Comparison of ENCODE assay signal across 13 cellular contexts in genomic region chr7:111018960-111019835, GRCh38.
DNase-seq lines count a peak whose midpoint lies in the region; ATAC-seq lines count a peak whose summit lies in the region.
"Had no signal": no experiment of that assay in that cellular context is flagged by ENCODE, and none has a peak within 500 bp of the region (broad histone marks: within the 10 kb centered on the region; RNA-seq: fewer than 3 reads in every experiment).

No MANE protein-coding gene starts in this region.

- H3K27ac ChIP-seq in effector memory CD4-positive, alpha-beta T cell (ENCODE audit: insufficient read depth, low read length, poor library complexity, severe bottlenecking) = peak overlapping the region; percentile 23
- H3K27ac ChIP-seq: coronary artery, stomach had no signal

- H3K4me1 Mint-ChIP-seq in activated T-cell treated with anti-CD3 and anti-CD28 coated beads, Interleukin-2, amount 50 U/mL, for 24 hours (ENCODE audit: low read depth) = peaks cover 81% of the 10 kb centered on the region
- peaks cover 24% of the 10 kb centered on the region for H3K4me1 Mint-ChIP-seq in stimulated activated effector memory CD8-positive, alpha-beta T cell treated with anti-CD3 and anti-CD28 coated beads, Interleukin-12 subunit alpha, Interleukin-12 subunit beta, amount 100 ng/mL, for 72 hours

- ATAC-seq in stimulated activated effector memory CD8-positive, alpha-beta T cell treated with anti-CD3 and anti-CD28 coated beads, Interleukin-12 subunit alpha, Interleukin-12 subunit beta, amount 100 ng/mL, for 72 hours = no peak
- no peak for ATAC-seq in GM18907 (IDR thresholded peaks at IDR 0.05; ENCODE audit: unreplicated experiment)

- no peaks in the 10 kb centered on the region for H3K9me3 ChIP-seq in NT2/D1 (ENCODE audit: insufficient read depth, low read length)
- no peaks in the 10 kb centered on the region for H3K9me3 ChIP-seq in effector memory CD4-positive, alpha-beta T cell (ENCODE audit: control insufficient read depth, low read length)
- H3K9me3 ChIP-seq: stomach had no signal

- peak overlapping the region; percentile 32 for H3K9ac ChIP-seq in NT2/D1 (ENCODE audit: insufficient read length, low read depth)

- peak overlapping the region; percentile 12 for H3K27ac Mint-ChIP-seq in activated T-cell treated with anti-CD3 and anti-CD28 coated beads, Interleukin-2, amount 50 U/mL, for 24 hours
- H3K27ac Mint-ChIP-seq in stimulated activated effector memory CD8-positive, alpha-beta T cell treated with anti-CD3 and anti-CD28 coated beads, Interleukin-12 subunit alpha, Interleukin-12 subunit beta, amount 100 ng/mL, for 72 hours = peak overlapping the region; percentile 53
- H3K27ac Mint-ChIP-seq: immature natural killer cell had no signal

- no peaks in the 10 kb centered on the region for H3K36me3 ChIP-seq in NT2/D1 (ENCODE audit: insufficient read depth, insufficient read length, low read length)
- H3K36me3 ChIP-seq in effector memory CD4-positive, alpha-beta T cell (ENCODE audit: control insufficient read depth, insufficient read depth, low read length) = no peaks in the 10 kb centered on the region
- H3K36me3 ChIP-seq: stomach had no signal

- no peaks in the 10 kb centered on the region for H3K27me3 ChIP-seq in NT2/D1 (ENCODE audit: insufficient read depth, insufficient read length)
- no peaks in the 10 kb centered on the region for H3K27me3 ChIP-seq in effector memory CD4-positive, alpha-beta T cell (replicated peaks; ENCODE audit: control insufficient read depth, insufficient read depth, low read length, poor library complexity, severe bottlenecking)
- H3K27me3 ChIP-seq: stomach had no signal

- H3K36me3 Mint-ChIP-seq in activated T-cell treated with anti-CD3 and anti-CD28 coated beads, Interleukin-2, amount 50 U/mL, for 24 hours (ENCODE audit: low read depth) = peaks cover 17% of the 10 kb centered on the region
- H3K36me3 Mint-ChIP-seq in stimulated activated effector memory CD8-positive, alpha-beta T cell treated with anti-CD3 and anti-CD28 coated beads, Interleukin-12 subunit alpha, Interleukin-12 subunit beta, amount 100 ng/mL, for 72 hours = no peaks in the 10 kb centered on the region
- H3K36me3 Mint-ChIP-seq: immature natural killer cell had no signal

- H3K4me1 ChIP-seq in NT2/D1 (ENCODE audit: insufficient read depth, insufficient read length) = no peaks in the 10 kb centered on the region
- peaks cover 6% of the 10 kb centered on the region for H3K4me1 ChIP-seq in effector memory CD4-positive, alpha-beta T cell (ENCODE audit: control insufficient read depth, insufficient read depth, low read length, poor library complexity, severe bottlenecking)

- H3K27me3 Mint-ChIP-seq in activated T-cell treated with anti-CD3 and anti-CD28 coated beads, Interleukin-2, amount 50 U/mL, for 24 hours = no peaks in the 10 kb centered on the region

- no peak overlapping the region for H3K4me3 ChIP-seq in NT2/D1 (ENCODE audit: insufficient read length, low read depth)
- no peak overlapping the region for H3K4me3 ChIP-seq in effector memory CD4-positive, alpha-beta T cell (ENCODE audit: insufficient read depth, low read depth, low read length, poor library complexity, severe bottlenecking)
- H3K4me3 ChIP-seq: coronary artery, stomach had no signal

- peak overlapping the region; percentile 0 for H3K4me3 Mint-ChIP-seq in activated T-cell treated with anti-CD3 and anti-CD28 coated beads, Interleukin-2, amount 50 U/mL, for 24 hours
- H3K4me3 Mint-ChIP-seq in stimulated activated effector memory CD8-positive, alpha-beta T cell treated with anti-CD3 and anti-CD28 coated beads, Interleukin-12 subunit alpha, Interleukin-12 subunit beta, amount 100 ng/mL, for 72 hours = no peak overlapping the region
- H3K4me3 Mint-ChIP-seq: immature natural killer cell had no signal

- DNase-seq in activated T-cell treated with anti-CD3 and anti-CD28 coated beads, Interleukin-2, amount 50 U/mL, for 24 hours = no peak
- no peak for DNase-seq in activated T-cell treated with anti-CD3 and anti-CD28 coated beads, Interleukin-2, amount 50 U/mL, for 48 hours
- no peak for DNase-seq in NT2/D1 (ENCODE audit: low read depth, low spot score)
- DNase-seq in effector memory CD4-positive, alpha-beta T cell = no peak
- no peak for DNase-seq in stimulated activated effector memory CD8-positive, alpha-beta T cell treated with anti-CD3 and anti-CD28 coated beads, Interleukin-12 subunit alpha, Interleukin-12 subunit beta, amount 100 ng/mL, for 72 hours (ENCODE audit: low spot score in 2 of 2)
- no peak for DNase-seq in NCI-H2196 (lab: John Stamatoyannopoulos, UW; ENCODE audit: unreplicated experiment)
- DNase-seq in hippocampal formation (lab: John Stamatoyannopoulos, UW) = no peak
- DNase-seq: immature natural killer cell; SIG-M5; stimulated activated CD4-positive, alpha-beta T cell treated with anti-CD3 and anti-CD28 coated beads, Interleukin-4, amount 100 ng/mL, for 24 hours; stomach had no signal

- H3K9me3 Mint-ChIP-seq in activated T-cell treated with anti-CD3 and anti-CD28 coated beads, Interleukin-2, amount 50 U/mL, for 24 hours = peaks cover 13% of the 10 kb centered on the region
- no peaks in the 10 kb centered on the region for H3K9me3 Mint-ChIP-seq in stimulated activated effector memory CD8-positive, alpha-beta T cell treated with anti-CD3 and anti-CD28 coated beads, Interleukin-12 subunit alpha, Interleukin-12 subunit beta, amount 100 ng/mL, for 72 hours
